Comparison of ENCODE assay signal across 8 cellular contexts in the genomic region with DNA sequence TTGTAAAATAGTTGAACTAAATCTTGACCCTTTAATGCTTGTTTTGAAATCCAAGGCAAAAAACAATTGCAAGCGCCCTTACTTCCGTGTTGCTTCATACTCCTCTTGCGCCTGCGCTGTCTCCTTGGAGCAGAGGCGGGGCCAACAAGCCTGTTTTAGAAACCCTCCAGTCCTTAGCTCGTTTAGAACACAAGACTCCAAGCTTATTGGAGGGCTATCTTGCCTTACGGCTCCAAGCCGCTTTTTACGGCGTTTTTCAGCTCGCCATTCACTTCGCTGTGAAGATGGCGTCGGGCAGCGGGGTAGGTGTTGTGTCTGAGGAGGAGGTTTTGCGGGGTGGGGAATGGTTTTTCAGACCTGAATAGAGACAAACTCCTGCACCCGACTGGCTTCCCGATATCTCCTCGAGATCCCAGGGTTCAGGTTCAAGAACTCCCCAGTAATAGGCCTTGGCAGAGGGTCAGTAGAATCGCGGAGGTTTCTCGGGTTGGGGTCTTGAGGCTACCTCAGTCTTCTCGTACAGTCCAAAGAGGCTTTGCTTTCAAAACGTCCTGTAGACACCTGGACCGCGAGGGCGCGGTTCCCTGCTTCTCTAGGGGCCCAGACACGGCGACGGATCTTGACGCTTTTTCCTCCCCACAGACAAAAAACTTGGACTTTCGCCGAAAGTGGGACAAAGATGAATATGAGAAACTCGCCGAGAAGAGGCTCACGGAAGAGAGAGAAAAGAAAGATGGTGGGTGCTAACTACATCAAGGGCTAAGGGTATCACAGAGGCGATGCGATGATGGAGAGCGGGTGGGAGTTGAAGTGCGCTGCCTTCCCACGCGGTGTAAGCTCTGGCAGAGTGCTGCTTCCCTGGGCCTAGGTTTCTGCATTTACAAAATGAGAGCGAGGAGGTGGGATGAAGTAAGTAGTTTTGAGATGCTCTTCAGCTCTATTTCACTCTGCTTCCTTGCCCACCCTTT. TPM values are rescaled to one million over a fixed set of nuclear protein-coding genes. Genes with fewer than 3 reads are reported as not detected.
DNase-seq lines count a peak whose midpoint lies in the region; FAIRE-seq and TF ChIP-seq lines count a peak whose summit lies in the region.

Gene ZMAT2 (plus strand): TSS at position 271 of the 968 bp plus-strand sequence. CDS start 14 bp downstream, at position 285.

- no peaks in the 10 kb centered on the region for H3K9me3 ChIP-seq in neuronal stem cell (replicated peaks in 1 of 2; ENCODE audit: control insufficient read depth in 2 of 2, insufficient read depth in 1 of 2, low read depth in 1 of 2, low read length in 2 of 2)

- H4K91ac ChIP-seq in neuronal stem cell (ENCODE audit: low read depth, low read length, poor library complexity) = no peak within 1 kb of the TSS

- H3K79me1 ChIP-seq in neuronal stem cell (ENCODE audit: low read depth, low read length) = peaks cover 6% of the 10 kb centered on the region

- no peak within 1 kb of the TSS for H2BK120ac ChIP-seq in neuronal stem cell (ENCODE audit: low read depth, low read length)

- H3K14ac ChIP-seq in neuronal stem cell (ENCODE audit: low read length) = no peak within 1 kb of the TSS

- H3K9ac ChIP-seq in neuronal stem cell (ENCODE audit: low read depth, low read length, poor library complexity) = peak within 1 kb of the TSS; percentile 87

- peak within 1 kb of the TSS; percentile 97 for H3K4me3 Mint-ChIP-seq in activated naive CD4-positive, alpha-beta T cell treated with anti-CD3 and anti-CD28 coated beads for 36 hours

- H3K18ac ChIP-seq in neuronal stem cell (ENCODE audit: low read length) = peak within 1 kb of the TSS; percentile 36

- H2AK5ac ChIP-seq in neuronal stem cell (ENCODE audit: low read depth, low read length) = no peak within 1 kb of the TSS

- H2BK5ac ChIP-seq in neuronal stem cell (ENCODE audit: low read length) = no peak within 1 kb of the TSS

- peak within 1 kb of the TSS; percentile 87 for H3K27ac Mint-ChIP-seq in activated naive CD4-positive, alpha-beta T cell treated with anti-CD3 and anti-CD28 coated beads for 36 hours

- TF ChIP-seq CTCF in HFF-Myc (IDR thresholded peaks at IDR 0.05; ENCODE audit: low read depth, low read length, missing control alignments) = no peak
- no peak for TF ChIP-seq CTCF in subcutaneous adipose tissue (IDR thresholded peaks at IDR 0.05; ENCODE audit: low read depth)

- H2AFZ ChIP-seq in neuronal stem cell (ENCODE audit: low read length) = peak within 1 kb of the TSS; percentile 76

- intact Hi-C loops in activated naive CD4-positive, alpha-beta T cell treated with anti-CD3 and anti-CD28 coated beads for 36 hours (cut with micrococcal nuclease) = loop anchor here (1.0 to 10.0 kb wide), 9 partner anchors 9 to 937 kb away; partner anchors contain the start of genes ANKHD1, DIAPH1, HARS1 and HARS2

- no peaks in the 10 kb centered on the region for H3K27me3 ChIP-seq in neuronal stem cell (ENCODE audit: control insufficient read depth in 3 of 3, insufficient read depth in 3 of 3, low read depth in 1 of 3, low read length in 3 of 3)

- H3K4me1 Mint-ChIP-seq in activated naive CD4-positive, alpha-beta T cell treated with anti-CD3 and anti-CD28 coated beads for 36 hours (ENCODE audit: low read depth) = peaks cover 24% of the 10 kb centered on the region

- no peaks in the 10 kb centered on the region for H3K9me3 Mint-ChIP-seq in activated naive CD4-positive, alpha-beta T cell treated with anti-CD3 and anti-CD28 coated beads for 36 hours

- no peak within 1 kb of the TSS for H2BK12ac ChIP-seq in neuronal stem cell (ENCODE audit: low read length)

- no CpG with 5 or more reads among the region's 44 CpGs for WGBS in neuronal stem cell (ENCODE audit: extremely low coverage in 2 of 2, insufficient read length in 2 of 2, insufficient replicate concordance in 1 of 2), 2 donors

- FAIRE-seq in frontal cortex (lab: Jason Lieb, UNC) = peak; percentile 88

- peaks cover 59% of the 10 kb centered on the region for H3K36me3 Mint-ChIP-seq in activated naive CD4-positive, alpha-beta T cell treated with anti-CD3 and anti-CD28 coated beads for 36 hours (ENCODE audit: low read depth)

- H2BK15ac ChIP-seq in neuronal stem cell (ENCODE audit: low read length) = no peak within 1 kb of the TSS

- H3K36me3 ChIP-seq in neuronal stem cell (replicated peaks in 1 of 2; ENCODE audit: control insufficient read depth in 2 of 2, insufficient read depth in 2 of 2, low read length in 2 of 2) = peaks cover 44 to 93% of the 10 kb centered on the region in 2 donors

- H3K4me2 ChIP-seq in neuronal stem cell (ENCODE audit: insufficient read depth, low read length, poor library complexity, severe bottlenecking) = peak within 1 kb of the TSS; percentile 69

- H3K4me1 ChIP-seq in neuronal stem cell (ENCODE audit: control insufficient read depth in 2 of 2, insufficient read depth in 1 of 2, low read depth in 1 of 2, low read length in 2 of 2) = peaks cover 4 to 9% of the 10 kb centered on the region in 2 donors

- no peak within 1 kb of the TSS for H4K8ac ChIP-seq in neuronal stem cell (ENCODE audit: low read depth, low read length)

- no peaks in the 10 kb centered on the region for H3K27me3 Mint-ChIP-seq in activated naive CD4-positive, alpha-beta T cell treated with anti-CD3 and anti-CD28 coated beads for 36 hours (ENCODE audit: low read depth)

- CTCF ChIA-PET in activated naive CD4-positive, alpha-beta T cell treated with anti-CD3 and anti-CD28 coated beads for 36 hours (lab: Charles Lee) = interaction anchor here (1.4 kb wide), 1 partner anchor 348 kb away, joined by 3 read pairs; no protein-coding TSS in a partner anchor

- H3K4ac ChIP-seq in neuronal stem cell (ENCODE audit: low read length) = no peak within 1 kb of the TSS

- peak; percentile 96 for DNase-seq in GM03348 (ENCODE audit: low spot score)
- DNase-seq in HFF-Myc (ENCODE audit: extremely low read depth, low read depth) = peak; percentile 95
- DNase-seq in NAMALWA (ENCODE audit: low spot score) = peak; percentile 99
- peak; percentile 98 for DNase-seq in SK-N-DZ (ENCODE audit: low spot score)
- DNase-seq in activated naive CD4-positive, alpha-beta T cell treated with anti-CD3 and anti-CD28 coated beads for 36 hours = peak; percentile 97
- DNase-seq in frontal cortex (ENCODE audit: low spot score in 2 of 2) = peak; percentile 80 to 88
- DNase-seq in neuronal stem cell (ENCODE audit: low spot score) = peak; percentile 93

- H3K4me3 ChIP-seq in HFF-Myc (replicated peaks; ENCODE audit: low read depth, low read length) (peak within 1 kb of the TSS; percentile 91), neuronal stem cell (ENCODE audit: low read length in 2 of 2) (peak within 1 kb of the TSS; percentile 78 to 86)

- H3K23ac ChIP-seq in neuronal stem cell (ENCODE audit: low read depth, low read length, poor library complexity) = peak within 1 kb of the TSS; percentile 40

- no peak within 1 kb of the TSS for H3K27ac ChIP-seq in neuronal stem cell (replicated peaks; ENCODE audit: low read length)

RNA-seq across cellular contexts. Expression of gene ZMAT2, which starts in this region (rescaled TPM):
- 68.1 and 77.7 TPM in 2 replicates for polyA plus RNA-seq in SK-N-DZ (2014; cell fraction: cytosol; rRNA removed)
- 48.5 and 50.2 TPM in 2 replicates for polyA plus RNA-seq in SK-N-DZ (2014; cell fraction: nucleus; rRNA removed)
- total RNA-seq in activated naive CD4-positive, alpha-beta T cell treated with anti-CD3 and anti-CD28 coated beads for 36 hours = 10 to 100 TPM; 52.9 to 58.8 TPM
- total RNA-seq in frontal cortex (68.1 TPM), subcutaneous adipose tissue (10 to 100 TPM; 35.0 to 48.7 (median 43.0) TPM)
- polyA plus RNA-seq in neuronal stem cell (2013, experiment 1 of 2) = 73.7 TPM
- 75.5 TPM for polyA plus RNA-seq in neuronal stem cell (2013, experiment 2 of 2)
